12 cellular contexts compared by ENCODE assay signal in the genomic region with DNA sequence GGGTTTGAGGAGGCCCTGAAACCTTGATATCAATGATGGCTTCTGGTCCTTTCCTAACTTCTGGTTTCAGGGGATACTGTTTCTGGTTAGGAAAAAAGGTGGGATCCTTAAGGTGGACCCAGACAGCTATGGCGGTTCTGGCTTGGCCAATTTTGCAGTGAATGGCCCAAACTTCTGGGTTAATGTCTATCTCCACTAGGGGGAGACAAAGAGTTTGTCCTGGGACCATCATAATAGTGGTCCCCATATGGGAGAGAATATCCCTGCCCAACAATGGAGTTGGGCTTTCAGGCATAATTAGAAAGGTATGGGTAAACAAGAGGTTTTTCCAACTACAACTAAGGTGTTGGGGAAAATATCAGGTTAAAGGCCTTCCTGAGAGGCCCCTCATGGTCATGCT.
DNase-seq lines count a peak whose midpoint lies in the region; ATAC-seq and TF ChIP-seq lines count a peak whose summit lies in the region.
"Had no signal": no experiment of that assay in that cellular context is flagged by ENCODE, and none has a peak within 500 bp of the region (broad histone marks: within the 10 kb centered on the region; RNA-seq: fewer than 3 reads in every experiment).

No MANE protein-coding gene starts in this region.

- H3K36me3 Mint-ChIP-seq in CD4-positive, alpha-beta T cell (ENCODE audit: low read depth) = no peaks in the 10 kb centered on the region

- TF ChIP-seq EP300 in tibial nerve (IDR thresholded peaks at IDR 0.05) = no peak

- no peaks in the 10 kb centered on the region for H3K4me1 ChIP-seq in RWPE2 (ENCODE audit: insufficient read depth, poor library complexity, severe bottlenecking)
- H3K4me1 ChIP-seq in tibial nerve = no peaks in the 10 kb centered on the region
- no peaks in the 10 kb centered on the region for H3K4me1 ChIP-seq in testis
- H3K4me1 ChIP-seq: lower lobe of right lung had no signal

- DNase-seq in AG09319 (ENCODE audit: extremely low read depth, low read depth) (no peak), RWPE2 (ENCODE audit: low spot score) (no peak), fibroblast of the aortic adventitia (ENCODE audit: low read depth) (no peak), tibial nerve (ENCODE audit: low spot score in 2 of 2) (no peak), testis (no peak)
- DNase-seq in CD4-positive, alpha-beta T cell = no peak
- DNase-seq in activated CD4-positive, alpha-beta T cell treated with anti-CD3 and anti-CD28 coated beads for 48 hours = no peak
- DNase-seq: amniotic stem cell, lower lobe of right lung, NCI-H2227 treated with DMSO at 0.1 percent for 48 hours, right cardiac atrium had no signal

- H3K9me3 ChIP-seq in RWPE2 (ENCODE audit: severe bottlenecking) = no peaks in the 10 kb centered on the region
- H3K9me3 ChIP-seq in tibial nerve = no peaks in the 10 kb centered on the region
- no peaks in the 10 kb centered on the region for H3K9me3 ChIP-seq in CD4-positive, alpha-beta T cell (ENCODE audit: control insufficient read depth, low read length)
- no peaks in the 10 kb centered on the region for H3K9me3 ChIP-seq in testis
- H3K9me3 ChIP-seq: lower lobe of right lung had no signal

- no peaks in the 10 kb centered on the region for H3K9me3 Mint-ChIP-seq in CD4-positive, alpha-beta T cell

- TF ChIP-seq POLR2A in tibial nerve (IDR thresholded peaks at IDR 0.05) = no peak
- TF ChIP-seq POLR2A in testis (IDR thresholded peaks at IDR 0.05) = no peak

- no peak overlapping the region for H3K27ac Mint-ChIP-seq in CD4-positive, alpha-beta T cell

- no peaks in the 10 kb centered on the region for H3K36me3 ChIP-seq in RWPE2 (ENCODE audit: low read depth)
- H3K36me3 ChIP-seq in tibial nerve = no peaks in the 10 kb centered on the region
- H3K36me3 ChIP-seq in testis (ENCODE audit: low read depth, missing control alignments) = no peaks in the 10 kb centered on the region
- H3K36me3 ChIP-seq: lower lobe of right lung had no signal

- ATAC-seq in RWPE2 (ENCODE audit: low read depth) = no peak
- no peak for ATAC-seq in CD4-positive, alpha-beta T cell (ENCODE audit: poor library complexity)
- ATAC-seq: lower lobe of right lung, right cardiac atrium had no signal

- H3K27me3 Mint-ChIP-seq in CD4-positive, alpha-beta T cell = no peaks in the 10 kb centered on the region

- no peak overlapping the region for H3K4me3 Mint-ChIP-seq in CD4-positive, alpha-beta T cell

- CTCF ChIA-PET in CD4-positive, alpha-beta T cell (lab: Charles Lee) = interaction anchor here (1.2 kb wide), 1 partner anchor 12 kb away, joined by 3 read pairs; no protein-coding TSS in a partner anchor

- no peak overlapping the region for H3K4me3 ChIP-seq in GM12875 (ENCODE audit: low read depth, low read length)
- H3K4me3 ChIP-seq in RWPE2 (ENCODE audit: severe bottlenecking) = no peak overlapping the region
- H3K4me3 ChIP-seq in fibroblast of the aortic adventitia (ENCODE audit: low read depth, low read length) = no peak overlapping the region
- no peak overlapping the region for H3K4me3 ChIP-seq in tibial nerve
- no peak overlapping the region for H3K4me3 ChIP-seq in testis
- H3K4me3 ChIP-seq: lower lobe of right lung had no signal

- H3K27ac ChIP-seq in RWPE2 (ENCODE audit: poor library complexity, severe bottlenecking) (no peak overlapping the region), tibial nerve (no peak overlapping the region), testis (no peak overlapping the region)
- H3K27ac ChIP-seq in CD4-positive, alpha-beta T cell (ENCODE audit: low read depth, low read length) = no peak overlapping the region
- H3K27ac ChIP-seq: lower lobe of right lung had no signal

- POLR2A ChIA-PET in CD4-positive, alpha-beta T cell (lab: Charles Lee) = no interaction called here

- intact Hi-C loops in CD4-positive, alpha-beta T cell (cut with DNase I, micrococcal nuclease) = no loop called here
- intact Hi-C loops in testis (cut with DNase I; ENCODE audit: low total_unique reads) = no loop called here

- H3K27me3 ChIP-seq in RWPE2 (ENCODE audit: insufficient read depth, poor library complexity, severe bottlenecking) (no peaks in the 10 kb centered on the region), tibial nerve (no peaks in the 10 kb centered on the region), testis (no peaks in the 10 kb centered on the region)
- no peaks in the 10 kb centered on the region for H3K27me3 ChIP-seq in CD4-positive, alpha-beta T cell (ENCODE audit: control insufficient read depth, insufficient read depth, low read length)

- peak; percentile 32 for TF ChIP-seq CTCF in AG09319 (IDR thresholded peaks at IDR 0.05; ENCODE audit: low read depth, low read length)
- TF ChIP-seq CTCF in GM12875 (IDR thresholded peaks at IDR 0.05; ENCODE audit: borderline replicate concordance, insufficient read depth, low read depth, low read length) = peak; percentile 44; the same call in 1 of the 2 replicates
- peak; percentile 29 for TF ChIP-seq CTCF in RWPE2 (IDR thresholded peaks at IDR 0.05; ENCODE audit: poor library complexity, severe bottlenecking)
- peak; percentile 48 for TF ChIP-seq CTCF in fibroblast of the aortic adventitia (IDR thresholded peaks at IDR 0.05; ENCODE audit: insufficient read depth, low read length)
- TF ChIP-seq CTCF in tibial nerve (IDR thresholded peaks at IDR 0.05) = no peak
- TF ChIP-seq CTCF in CD4-positive, alpha-beta T cell (IDR thresholded peaks at IDR 0.05) = no peak
- peak in 1 of 3 experiments; percentile 39 for TF ChIP-seq CTCF in testis (IDR thresholded peaks at IDR 0.05)

- H3K4me1 Mint-ChIP-seq in CD4-positive, alpha-beta T cell (ENCODE audit: low read depth) = no peaks in the 10 kb centered on the region

- WGBS in tibial nerve, 2 donors = 95 to 100% methylated on average over 1 of the region's 1 CpG
- WGBS in testis, 2 donors = 100% methylated on average over 1 of the region's 1 CpG

Comparison
In these comparisons a context has a peak if more than half of its experiments do, and no peak if none do; other contexts are left out.
1. CTCF ChIP-seq: peak in AG09319 (single experiment), GM12875 (single experiment), RWPE2 (single experiment) and fibroblast of the aortic adventitia (single experiment); none in tibial nerve (0 of 5) and CD4-positive, alpha-beta T cell (single experiment).